Comparison of ENCODE assay signal across 20 cellular contexts in genomic region chr2:234678721-234679120, GRCh38.
DNase-seq lines count a peak whose midpoint lies in the region; ATAC-seq and TF ChIP-seq lines count a peak whose summit lies in the region.
"Had no signal": no experiment of that assay in that cellular context is flagged by ENCODE, and none has a peak within 500 bp of the region (broad histone marks: within the 10 kb centered on the region; RNA-seq: fewer than 3 reads in every experiment).

No MANE protein-coding gene starts in this region.

- H3K79me1 ChIP-seq in H9 (ENCODE audit: insufficient read depth, low read depth, low read length, poor library complexity, severe bottlenecking) = no peaks in the 10 kb centered on the region

- no peak overlapping the region for H4K8ac ChIP-seq in H9 (replicated peaks; ENCODE audit: insufficient read length, low read depth, low read length)

- peaks cover 13 to 20% of the 10 kb centered on the region in 2 experiments; a peak in 4 of 5 replicates for H3K9me3 Mint-ChIP-seq in H9
- H3K9me3 Mint-ChIP-seq: activated T-cell treated with anti-CD3 and anti-CD28 coated beads, Interleukin-2, amount 50 U/mL, for 4 hours had no signal

- no peak overlapping the region for H3K14ac ChIP-seq in H9 (ENCODE audit: insufficient read depth, low read length)

- no peaks in the 10 kb centered on the region for H3K79me2 ChIP-seq in H9 (ENCODE audit: insufficient read depth, low read length)

- no peak overlapping the region for H3K23ac ChIP-seq in H9 (ENCODE audit: insufficient read length, low read depth, low read length)

- H4K5ac ChIP-seq in H9 (ENCODE audit: insufficient read length, low read depth, low read length) = no peak overlapping the region

- peaks cover 12% of the 10 kb centered on the region for H3K4me1 ChIP-seq in H9 (ENCODE audit: insufficient read depth, low read length)

- no peak overlapping the region for H2AFZ ChIP-seq in H9 (ENCODE audit: low read length)

- TF ChIP-seq CTCF in AG04449 (IDR thresholded peaks at IDR 0.05; ENCODE audit: insufficient read depth, low read length, missing control alignments) (no peak), H9 (conservative IDR thresholded peaks at IDR 0.05) (no peak), astrocyte of the cerebellum (IDR thresholded peaks at IDR 0.05; ENCODE audit: low read depth, low read length, missing control alignments) (no peak)

- no peak overlapping the region for H2BK20ac ChIP-seq in H9 (ENCODE audit: low read depth, low read length, poor library complexity, severe bottlenecking)

- H4K20me1 ChIP-seq in H9 (ENCODE audit: control insufficient read depth, insufficient read depth, insufficient read length) = no peaks in the 10 kb centered on the region
- H4K20me1 ChIP-seq: BLaER1 treated with 17β-estradiol and CSF1 and Interleukin-3, amounts not matched to agents 10 nM and 100 nM had no signal

- no peak overlapping the region for H4K91ac ChIP-seq in H9 (ENCODE audit: insufficient read length, low read depth, low read length)

- ATAC-seq in HG03196 (IDR thresholded peaks at IDR 0.05; ENCODE audit: unreplicated experiment) = no peak
- ATAC-seq in GM19467 (IDR thresholded peaks at IDR 0.05; ENCODE audit: unreplicated experiment) = no peak
- ATAC-seq: activated T-cell treated with anti-CD3 and anti-CD28 coated beads, Interleukin-2, amount 50 U/mL, for 4 hours had no signal

- no peaks in the 10 kb centered on the region for H3K23me2 ChIP-seq in H9 (ENCODE audit: insufficient read length, low read depth, low read length, poor library complexity, severe bottlenecking)

- no peaks in the 10 kb centered on the region for H3K27me3 ChIP-seq in H9 (ENCODE audit: insufficient read depth, low read length)
- H3K27me3 ChIP-seq: adrenal gland; BLaER1 treated with 17β-estradiol and CSF1 and Interleukin-3, amounts not matched to agents 10 nM and 100 nM; pancreas; tibial artery had no signal

- peaks cover 55 to 59% of the 10 kb centered on the region in 2 experiments for H3K4me1 Mint-ChIP-seq in H9

- H3K27ac Mint-ChIP-seq in H9 = no peak overlapping the region; a peak in 1 of 7 replicates

- no peak overlapping the region for H3T11ph ChIP-seq in H9 (ENCODE audit: low read length)

- no peak overlapping the region for H3K4me2 ChIP-seq in H9 (ENCODE audit: insufficient read depth, insufficient read length, low read length)
- H3K4me2 ChIP-seq: BLaER1 treated with 17β-estradiol and CSF1 and Interleukin-3, amounts not matched to agents 10 nM and 100 nM had no signal

- H3K27me3 Mint-ChIP-seq in H9 (ENCODE audit: low read depth) = no peaks in the 10 kb centered on the region; the same call in 1 of the 2 replicates

- no peak overlapping the region for H3K4me3 ChIP-seq in AG04449 (ENCODE audit: low read depth, low read length)
- no peak overlapping the region for H3K4me3 ChIP-seq in astrocyte of the cerebellum (ENCODE audit: low read depth, low read length)
- H3K4me3 ChIP-seq: adrenal gland; BLaER1 treated with 17β-estradiol and CSF1 and Interleukin-3, amounts not matched to agents 10 nM and 100 nM; pancreas; tibial artery had no signal

- POLR2A ChIA-PET in AG04449 (lab: Yijun Ruan, JAX) = interaction anchor here (1.4 kb wide), 1 partner anchor 303 kb away, joined by 3 read pairs; no protein-coding TSS in a partner anchor

- no peak overlapping the region for H2AK5ac ChIP-seq in H9 (ENCODE audit: insufficient read length, low read length)

- H3K36me3 Mint-ChIP-seq in H9 (ENCODE audit: insufficient read depth in 1 of 3, low read depth in 3 of 3) = peaks cover 5 to 30% (median 7%) of the 10 kb centered on the region in 3 experiments; a peak in 6 of 7 replicates

- WGBS in H9 (ENCODE audit: extremely low coverage, insufficient read length, low lambda C conversion rate) = no CpG with 5 or more reads among the region's 3 CpGs

- intact Hi-C loops in posterior vena cava (cut with DNase I) = no loop called here

- no peak overlapping the region for H2BK12ac ChIP-seq in H9 (ENCODE audit: insufficient read length, low read depth, low read length)

- H2BK15ac ChIP-seq in H9 (ENCODE audit: low read depth, low read length) = no peak overlapping the region

- H2BK120ac ChIP-seq in H9 (ENCODE audit: low read depth, low read length, poor library complexity, severe bottlenecking) = no peak overlapping the region

- no peak overlapping the region for H3K9ac ChIP-seq in H9 (ENCODE audit: extremely low read depth, insufficient read length, low read length)
- H3K9ac ChIP-seq: BLaER1 treated with 17β-estradiol and CSF1 and Interleukin-3, amounts not matched to agents 10 nM and 100 nM had no signal

- no peaks in the 10 kb centered on the region for H3K9me3 ChIP-seq in H9 (ENCODE audit: control insufficient read depth, low read depth, low read length)
- H3K9me3 ChIP-seq: BLaER1 treated with 17β-estradiol and CSF1 and Interleukin-3, amounts not matched to agents 10 nM and 100 nM; pancreas; tibial artery had no signal

- H3K56ac ChIP-seq in H9 (ENCODE audit: insufficient read length, low read depth, low read length) = no peak overlapping the region

- in situ Hi-C loops in astrocyte of the cerebellum (cut with HindIII; ENCODE audit: low sequenced_read_pairs) = loop anchor here (25.0 kb wide), 1 partner anchor 284 kb away; the partner anchor contains the start of gene SH3BP4
- in situ Hi-C loops in ACHN (cut with HindIII; ENCODE audit: low pct_ligation_motif_present, low pct_unique_long_range_greater_than_20kb, low sequenced_read_pairs) = no loop called here

- DNase-seq in AG04449 (ENCODE audit: low read depth, low spot score) = peak; percentile 73
- DNase-seq in H9 = peak; percentile 16
- peak; percentile 89 for DNase-seq in astrocyte of the cerebellum (ENCODE audit: low read depth)
- peak; percentile 53 for DNase-seq in iris pigment epithelial cell (ENCODE audit: low read depth)
- DNase-seq in posterior vena cava (ENCODE audit: low spot score) = no peak
- DNase-seq in ACHN = no peak
- DNase-seq: activated CD4-positive, alpha-beta T cell treated with anti-CD3 and anti-CD28 coated beads for 4 hours; activated T-cell treated with anti-CD3 and anti-CD28 coated beads, Interleukin-2, amount 50 U/mL, for 4 hours; adrenal gland; DMS79; glutamatergic neuron; islet precursor cell; Karpas-422; NCI-H526; pancreas; RPMI8226 had no signal

- H3K4ac ChIP-seq in H9 (ENCODE audit: low read depth, low read length) = no peak overlapping the region

- no peak overlapping the region for H2BK5ac ChIP-seq in H9 (ENCODE audit: insufficient read length, low read length)

- CTCF ChIA-PET in AG04449 (lab: Yijun Ruan, JAX) = interaction anchor here (1.4 kb wide), 1 partner anchor 9 kb away, joined by 4 read pairs; no protein-coding TSS in a partner anchor

- no peak overlapping the region for H3K4me3 Mint-ChIP-seq in H9
- H3K4me3 Mint-ChIP-seq: activated T-cell treated with anti-CD3 and anti-CD28 coated beads, Interleukin-2, amount 50 U/mL, for 4 hours had no signal

- no peak overlapping the region for H3K27ac ChIP-seq in H9 (ENCODE audit: insufficient read length, low read depth, low read length)
- H3K27ac ChIP-seq: BLaER1 treated with 17β-estradiol and CSF1 and Interleukin-3, amounts not matched to agents 10 nM and 100 nM had no signal

- no peak overlapping the region for H3K18ac ChIP-seq in H9 (ENCODE audit: insufficient read length, low read depth, low read length)

Comparison
In these comparisons a context has a peak if more than half of its experiments do, and no peak if none do; other contexts are left out.
1. DNase-seq: peak in AG04449 (single experiment), H9 (single experiment), astrocyte of the cerebellum (single experiment) and iris pigment epithelial cell (single experiment); none in posterior vena cava (single experiment) and ACHN (single experiment).